ENCODE assay signal across 1 cellular context in the genomic region with DNA sequence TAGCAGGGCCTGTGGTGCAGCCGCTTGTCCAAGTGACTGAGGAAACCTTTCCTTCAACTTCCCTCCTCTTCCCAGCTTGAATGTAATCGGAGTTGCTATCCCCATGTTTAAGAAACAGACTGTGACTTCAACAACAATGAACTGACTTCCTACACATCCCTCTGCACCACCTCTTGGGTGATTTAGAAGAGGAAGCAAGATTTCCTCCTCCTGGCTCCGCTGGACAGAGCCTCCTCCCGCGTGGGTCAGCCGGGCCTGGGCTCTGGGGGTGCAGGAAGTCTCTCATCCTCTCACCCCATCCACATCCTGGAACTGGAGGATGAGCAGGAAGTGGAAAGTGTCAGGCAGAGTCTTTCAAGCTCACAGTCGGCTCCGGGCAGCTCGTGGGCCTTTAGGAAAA.
TF ChIP-seq lines count a peak whose summit lies in the region.

No MANE protein-coding gene starts in this region.

TF ChIP-seq in GM23338, 12 proteins besides CTCF, POLR2A, EP300 and RAD21:
- TF ChIP-seq ZNF462 (CRISPR knock-in tag; IDR thresholded peaks at IDR 0.05): no peak
- TF ChIP-seq EZH2 (IDR thresholded peaks at IDR 0.05; ENCODE audit: low read depth, unreplicated experiment): no peak
- no peak for TF ChIP-seq STAT1 (IDR thresholded peaks at IDR 0.05; ENCODE audit: unreplicated experiment)
- TF ChIP-seq EZH2phosphoT487 (IDR thresholded peaks at IDR 0.05; ENCODE audit: unreplicated experiment): no peak
